Comparison of ENCODE assay signal across 1 cellular context in the genomic region with DNA sequence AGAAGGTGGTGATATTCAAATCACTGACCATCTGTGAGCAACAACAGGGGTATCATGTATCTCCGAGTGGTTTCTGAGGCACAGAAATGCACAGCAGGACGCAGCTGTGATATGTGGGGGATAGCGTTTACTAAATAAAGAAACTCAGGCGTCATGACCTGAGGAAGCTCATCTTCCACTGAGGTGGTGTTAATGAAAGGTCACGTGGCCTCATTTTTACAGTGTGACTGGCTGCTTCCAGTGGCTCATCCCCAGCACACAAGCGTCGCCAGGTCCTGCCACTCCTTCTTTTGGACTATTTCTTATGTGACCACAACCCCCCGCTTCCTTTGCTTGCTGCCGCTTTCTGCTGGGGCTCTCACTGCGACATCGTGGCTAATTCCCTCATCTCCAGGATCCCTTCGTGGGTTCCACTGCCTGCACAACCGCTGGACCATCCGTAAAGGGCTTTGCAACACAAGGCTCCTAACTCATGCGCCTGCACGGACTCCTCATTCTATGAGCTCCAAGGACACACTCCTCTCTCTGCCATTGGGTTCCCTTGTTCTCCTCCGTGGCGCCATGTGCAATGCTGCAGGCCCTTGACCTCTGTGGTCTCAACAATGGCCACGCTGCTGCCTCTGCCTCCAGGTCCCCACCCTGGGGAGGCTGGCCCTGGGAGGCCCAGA.
TF ChIP-seq lines count a peak whose summit lies in the region.

No MANE protein-coding gene starts in this region.

TF ChIP-seq in K562, 482 proteins besides CTCF, POLR2A, EP300 and RAD21 (continued from another document):
- TF ChIP-seq HOMEZ (CRISPR knock-in tag; IDR thresholded peaks at IDR 0.05), result no peak
- no peak for TF ChIP-seq DACH1 (IDR thresholded peaks at IDR 0.05; ENCODE audit: partially characterized antibody)
